Comparison of ENCODE assay signal across 11 cellular contexts in the genomic region with DNA sequence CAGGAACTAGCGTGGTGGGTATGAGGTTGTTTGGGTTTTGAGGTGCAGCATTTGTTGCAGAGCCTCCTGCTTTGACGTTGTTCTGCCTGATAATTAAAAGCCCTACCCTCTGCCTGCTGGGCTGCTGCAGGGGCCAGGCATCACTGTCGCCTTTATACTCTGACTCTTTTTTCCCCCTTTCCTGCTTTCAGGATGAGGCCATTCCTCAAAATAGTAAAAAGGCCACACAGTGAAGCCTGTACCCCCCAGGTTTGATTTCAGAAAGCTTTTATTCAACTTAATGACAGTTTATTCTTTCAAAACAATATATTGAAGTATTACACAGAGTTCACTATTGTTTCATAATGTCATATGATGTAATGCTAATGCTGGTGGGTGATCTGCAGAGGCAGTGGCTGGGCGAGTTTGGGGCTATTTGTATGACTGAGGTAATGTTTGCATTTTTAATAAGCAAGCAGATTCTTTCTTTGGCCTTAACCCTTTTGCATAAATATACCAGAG. TPM values are rescaled to one million over a fixed set of nuclear protein-coding genes. Genes with fewer than 3 reads are reported as not detected.
DNase-seq lines count a peak whose midpoint lies in the region; ATAC-seq and TF ChIP-seq lines count a peak whose summit lies in the region.
"Had no signal": no experiment of that assay in that cellular context is flagged by ENCODE, and none has a peak within 500 bp of the region (broad histone marks: within the 10 kb centered on the region; RNA-seq: fewer than 3 reads in every experiment).

No MANE protein-coding gene starts in this region.

- peak overlapping the region; percentile 25 to 45 for H3K4me3 Mint-ChIP-seq in activated T-cell treated with anti-CD3 and anti-CD28 coated beads, Interleukin-2, amount 50 U/mL, for 72 hours
- H3K4me3 Mint-ChIP-seq in T-cell = no peak overlapping the region
- H3K4me3 Mint-ChIP-seq: activated CD4-positive, alpha-beta memory T cell treated with anti-CD3 and anti-CD28 coated beads for 36 hours had no signal

- peak overlapping the region; percentile 79 for H3K27ac Mint-ChIP-seq in activated T-cell treated with anti-CD3 and anti-CD28 coated beads, Interleukin-2, amount 50 U/mL, for 72 hours
- H3K27ac Mint-ChIP-seq in T-cell = peak overlapping the region; percentile 71 to 75
- H3K27ac Mint-ChIP-seq: activated CD4-positive, alpha-beta memory T cell treated with anti-CD3 and anti-CD28 coated beads for 36 hours had no signal

- H3K9me3 Mint-ChIP-seq in activated T-cell treated with anti-CD3 and anti-CD28 coated beads, Interleukin-2, amount 50 U/mL, for 72 hours = no peaks in the 10 kb centered on the region
- H3K9me3 Mint-ChIP-seq in T-cell = no peaks in the 10 kb centered on the region
- H3K9me3 Mint-ChIP-seq: activated CD4-positive, alpha-beta memory T cell treated with anti-CD3 and anti-CD28 coated beads for 36 hours had no signal

- H3K4me3 ChIP-seq in fibroblast of pulmonary artery (replicated peaks; ENCODE audit: low read depth, low read length) (no peak overlapping the region), spleen (no peak overlapping the region)

- peaks cover 42% of the 10 kb centered on the region for H3K4me1 Mint-ChIP-seq in activated T-cell treated with anti-CD3 and anti-CD28 coated beads, Interleukin-2, amount 50 U/mL, for 72 hours (ENCODE audit: low read depth)
- H3K4me1 Mint-ChIP-seq in T-cell = peaks cover 54 to 63% (median 61%) of the 10 kb centered on the region in 3 donors

- peak in 1 of 2 donors; percentile 36 for ATAC-seq in activated T-cell treated with anti-CD3 and anti-CD28 coated beads, Interleukin-2, amount 50 U/mL, for 72 hours (replicated peaks in 1 of 2)
- ATAC-seq in T-cell (replicated peaks in 1 of 4) = peak in 1 of 4 experiments; percentile 50
- no peak for ATAC-seq in GM21529 (IDR thresholded peaks at IDR 0.05; ENCODE audit: unreplicated experiment)

- POLR2A ChIA-PET in T-cell (lab: Charles Lee) = interaction anchor here in 1 of 2 donors (1.9 kb wide), 1 partner anchor 8 kb away, joined by 17 read pairs; the partner anchor contains the start of gene BORCS5

- TF ChIP-seq CTCF in fibroblast of pulmonary artery (IDR thresholded peaks at IDR 0.05; ENCODE audit: low read length, missing control alignments) = no peak
- TF ChIP-seq CTCF in spleen (IDR thresholded peaks at IDR 0.05 in 8 of 11, conservative IDR thresholded peaks at IDR 0.05 in 3 of 11) = no peak

- peak overlapping the region in 2 of 8 donors; percentile 11 to 52 for H3K27ac ChIP-seq in spleen

- H3K27me3 ChIP-seq in spleen (replicated peaks in 1 of 7) = no peaks in the 10 kb centered on the region

- H3K36me3 Mint-ChIP-seq in activated T-cell treated with anti-CD3 and anti-CD28 coated beads, Interleukin-2, amount 50 U/mL, for 72 hours (ENCODE audit: insufficient read depth in 2 of 2) = peaks cover 10 to 30% of the 10 kb centered on the region in 2 donors
- H3K36me3 Mint-ChIP-seq in T-cell = peaks cover 33% of the 10 kb centered on the region

- no peak for DNase-seq in activated T-cell treated with anti-CD3 and anti-CD28 coated beads, Interleukin-2, amount 50 U/mL, for 72 hours
- no peak for DNase-seq in activated T-cell treated with anti-CD3 and anti-CD28 coated beads, Interleukin-2, amount 50 U/mL, for 48 hours
- DNase-seq in T-cell (no peak), fibroblast of pulmonary artery (ENCODE audit: low read depth) (peak; percentile 51), superior temporal gyrus (ENCODE audit: extremely low spot score) (peak; percentile 87), spleen (no peak), NCI-H1694 treated with DMSO at 0.1 percent for 48 hours (lab: John Stamatoyannopoulos, UW) (no peak)
- DNase-seq: activated CD4-positive, alpha-beta memory T cell treated with anti-CD3 and anti-CD28 coated beads for 36 hours; foreskin melanocyte; NCI-H345 had no signal

- no peaks in the 10 kb centered on the region for H3K9me3 ChIP-seq in spleen

- intact Hi-C loops in spleen (cut with DNase I; ENCODE audit: low total_unique reads) = no loop called here

- TF ChIP-seq POLR2A in spleen (IDR thresholded peaks at IDR 0.05) = no peak

- WGBS in spleen, 5 donors = 45 to 67% (median 56%) methylated on average over 4 of the region's 4 CpGs

- no peaks in the 10 kb centered on the region for H3K27me3 Mint-ChIP-seq in activated T-cell treated with anti-CD3 and anti-CD28 coated beads, Interleukin-2, amount 50 U/mL, for 72 hours (ENCODE audit: low read depth)
- no peaks in the 10 kb centered on the region for H3K27me3 Mint-ChIP-seq in T-cell
- H3K27me3 Mint-ChIP-seq: activated CD4-positive, alpha-beta memory T cell treated with anti-CD3 and anti-CD28 coated beads for 36 hours had no signal

- CTCF ChIA-PET in T-cell (lab: Charles Lee) = interaction anchor here (0.6 to 1.0 kb wide), 2 partner anchors 11 to 301 kb away, joined by 3 to 5 read pairs; no protein-coding TSS in a partner anchor

- H3K4me1 ChIP-seq in spleen = peaks cover 0 to 52% (median 8%) of the 10 kb centered on the region in 6 donors

- H3K36me3 ChIP-seq in spleen = peaks cover 0 to 51% (median 8%) of the 10 kb centered on the region in 6 donors

RNA-seq across cellular contexts. Expression of gene BORCS5, which starts 9.1 kb away (rescaled TPM):
- total RNA-seq in activated T-cell treated with anti-CD3 and anti-CD28 coated beads, Interleukin-2, amount 50 U/mL, for 72 hours = 10 to 100 TPM; 37.7 to 44.9 TPM
- total RNA-seq in T-cell (10 to 100 TPM; 18.0 to 34.0 (median 25.5) TPM), spleen (10 to 100 TPM; 14.0 to 25.9 (median 18.6) TPM)
- polyA plus RNA-seq in spleen = 1 to 10 TPM; 3.3 to 5.4 (median 3.6) TPM

RNA-seq across cellular contexts. Expression of gene MANSC1, which starts 15.9 kb away (rescaled TPM):
- 1 to 10 TPM in 1 of 2 donors, under 1 TPM in 1; 0.65 to 1.5 TPM for total RNA-seq in activated T-cell treated with anti-CD3 and anti-CD28 coated beads, Interleukin-2, amount 50 U/mL, for 72 hours
- total RNA-seq in T-cell = 1 to 10 TPM in 2 of 5 donors, under 1 TPM in 3; 0.16 to 1.6 (median 0.96) TPM
- 10 to 100 TPM in 6 of 7 donors, 1 to 10 TPM in 1; 9.6 to 25.7 (median 17.9) TPM for total RNA-seq in spleen
- polyA plus RNA-seq in spleen = 1 to 10 TPM; 1.8 to 5.9 (median 2.6) TPM

Comparison
In these comparisons a context has a peak if more than half of its experiments do, and no peak if none do; other contexts are left out.
1. DNase-seq: peak in fibroblast of pulmonary artery (single experiment) and superior temporal gyrus (single experiment); none in activated T-cell treated with anti-CD3 and anti-CD28 coated beads, Interleukin-2, amount 50 U/mL, for 72 hours (0 of 2), activated T-cell treated with anti-CD3 and anti-CD28 coated beads, Interleukin-2, amount 50 U/mL, for 48 hours (0 of 2), T-cell (0 of 34), spleen (single experiment) and NCI-H1694 treated with DMSO at 0.1 percent for 48 hours (single experiment).
2. H3K4me3 Mint-ChIP-seq: peak in activated T-cell treated with anti-CD3 and anti-CD28 coated beads, Interleukin-2, amount 50 U/mL, for 72 hours (2 of 2); none in T-cell (0 of 3).
3. RNA of gene MANSC1, which starts 15.9 kb away (total RNA-seq): 9.6 to 25.7 TPM in spleen; 0.65 to 1.5 TPM in activated T-cell treated with anti-CD3 and anti-CD28 coated beads, Interleukin-2, amount 50 U/mL, for 72 hours and 0.16 to 1.6 TPM in T-cell; every median in the first group is over 4 times any median in the second.